In the genomic region with DNA sequence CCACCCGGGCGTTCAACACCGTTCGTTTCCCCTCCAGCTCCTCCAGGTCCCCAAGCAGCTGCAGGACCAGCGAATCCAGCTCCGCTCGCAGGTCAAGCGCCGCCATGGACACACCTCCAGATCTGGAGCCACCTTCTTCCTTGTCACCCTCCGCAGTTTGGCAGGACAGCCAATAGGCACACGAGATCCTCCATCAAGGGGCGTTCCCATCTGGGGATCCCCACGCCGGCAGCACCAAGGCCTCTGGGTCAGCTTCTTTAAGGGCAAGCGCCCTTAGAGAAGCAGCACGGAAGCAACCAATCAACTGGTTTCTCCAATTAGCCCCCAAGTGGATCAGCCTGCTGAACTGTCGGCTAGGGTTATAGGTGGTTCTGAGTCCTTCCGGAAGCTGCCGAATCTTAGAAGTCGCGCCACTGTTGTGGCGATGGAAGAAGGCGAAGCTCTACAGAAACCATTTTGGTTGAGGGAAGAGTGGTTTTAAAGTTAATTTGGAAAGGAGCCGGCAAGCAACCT, we compare ENCODE assay signal across 8 cellular contexts. TPM values are rescaled to one million over a fixed set of nuclear protein-coding genes. Genes with fewer than 3 reads are reported as not detected.
DNase-seq lines count a peak whose midpoint lies in the region; ATAC-seq, FAIRE-seq and TF ChIP-seq lines count a peak whose summit lies in the region.

No MANE protein-coding gene starts in this region.

- ATAC-seq in GM19043 (IDR thresholded peaks at IDR 0.05; ENCODE audit: low read depth, unreplicated experiment) (peak; percentile 76), HG03354 (IDR thresholded peaks at IDR 0.05; ENCODE audit: poor library complexity, severe bottlenecking, unreplicated experiment) (peak; percentile 77)
- ATAC-seq in activated CD4-positive, CD25-positive, alpha-beta regulatory T cell treated with anti-CD3 and anti-CD28 coated beads, Interleukin-2, amount 50 U/mL, for 24 hours: peak; percentile 76 to 78

- FAIRE-seq in keratinocyte (lab: Jason Lieb, UNC): no peak

- peak overlapping the region; percentile 92 for H2AFZ ChIP-seq in keratinocyte (ENCODE audit: control insufficient read depth, low read length)

- H3K4me1 ChIP-seq in keratinocyte (ENCODE audit: control insufficient read depth, extremely low read depth, insufficient read depth, low read length): peaks cover 13% of the 10 kb centered on the region

- no peaks in the 10 kb centered on the region for H3K9me1 ChIP-seq in keratinocyte (ENCODE audit: control insufficient read depth, extremely low read depth, insufficient read depth, low read length)

- peaks cover 26 to 34% of the 10 kb centered on the region in 2 experiments for H3K36me3 ChIP-seq in keratinocyte (ENCODE audit: control insufficient read depth in 2 of 2, extremely low read depth in 1 of 2, insufficient read depth in 2 of 2, low read length in 2 of 2)

- H4K20me1 ChIP-seq in keratinocyte (ENCODE audit: control insufficient read depth, extremely low read depth, insufficient read depth, low read length): no peaks in the 10 kb centered on the region

- dilution Hi-C loops in keratinocyte (cut with MboI; ENCODE audit: extremely low pct_ligation_motif_present, low sequenced_read_pairs): no loop called here

- H3K27ac ChIP-seq in keratinocyte (ENCODE audit: control insufficient read depth, insufficient read depth, low read length): peak overlapping the region; percentile 87

- H3K79me2 ChIP-seq in keratinocyte (ENCODE audit: control insufficient read depth, insufficient read depth, low read length): peaks cover 38% of the 10 kb centered on the region

- peak overlapping the region; percentile 92 for H3K9ac ChIP-seq in keratinocyte (ENCODE audit: control insufficient read depth, extremely low read depth, insufficient read depth, low read length)

- no peaks in the 10 kb centered on the region for H3K27me3 ChIP-seq in keratinocyte (ENCODE audit: control insufficient read depth, extremely low read depth, insufficient read depth, low read length)

- H3K4me3 ChIP-seq in keratinocyte (ENCODE audit: control insufficient read depth in 2 of 3, extremely low read depth in 1 of 3, insufficient read depth in 2 of 3, low read depth in 1 of 3, low read length in 3 of 3): peak overlapping the region; percentile 80 to 99 (median 88)

- DNase-seq in AG20443 (ENCODE audit: low spot score) (peak; percentile 93), NCI-H446 (lab: John Stamatoyannopoulos, UW) (peak; percentile 85 to 88), cerebellar cortex (ENCODE audit: low spot score) (peak; percentile 99), keratinocyte (ENCODE audit: low read depth, low spot score) (peak; percentile 77)
- DNase-seq in stimulated activated CD4-positive, alpha-beta T cell treated with anti-CD3 and anti-CD28 coated beads, Interleukin-15, amount 100 ng/mL, for 1 hour (ENCODE audit: low read depth in 1 of 2, low spot score in 1 of 2): peak; percentile 65 to 66

- TF ChIP-seq CTCF in keratinocyte (optimal IDR thresholded peaks at IDR 0.05 in 1 of 3, IDR thresholded peaks at IDR 0.05 in 1 of 3, conservative IDR thresholded peaks at IDR 0.05 in 1 of 3; ENCODE audit: extremely low read depth in 1 of 3, insufficient read depth in 2 of 3, low read length in 3 of 3): no peak

- H3K4me2 ChIP-seq in keratinocyte (ENCODE audit: control insufficient read depth, extremely low read depth, insufficient read depth, low read depth, low read length): peak overlapping the region; percentile 73

- no peaks in the 10 kb centered on the region for H3K9me3 ChIP-seq in keratinocyte (ENCODE audit: control insufficient read depth, low read depth, low read length)

RNA-seq across cellular contexts. Expression of gene IMP4, which starts 0.6 kb away (rescaled TPM):
- polyA plus RNA-seq in keratinocyte: 75.8 to 127 TPM (median 111 TPM) in 3 replicates
- polyA plus RNA-seq in keratinocyte (2011; ENCODE audit: low read depth): 54.9 TPM
- 82.3 and 145 TPM in 2 replicates for polyA plus RNA-seq in keratinocyte (2011; cell fraction: cytosol; rRNA removed)
- 100 and 122 TPM in 2 replicates for polyA plus RNA-seq in keratinocyte (2011; cell fraction: nucleus; rRNA removed)
- polyA plus RNA-seq in keratinocyte (2012; ENCODE audit: low replicate concordance): 92.9 and 149 TPM in 2 replicates
- polyA minus RNA-seq in keratinocyte: 71.5 to 192 TPM (median 83.7 TPM) in 3 replicates
- polyA minus RNA-seq in keratinocyte (2011; cell fraction: cytosol; rRNA and poly(A)+ RNA removed): 117 TPM
- polyA minus RNA-seq in keratinocyte (2011; cell fraction: nucleus; rRNA and poly(A)+ RNA removed): 26.3 and 30.4 TPM in 2 replicates

RNA-seq across cellular contexts. Expression of gene PTPN18, which starts 13.8 kb away (rescaled TPM):
- polyA plus RNA-seq in keratinocyte: 8.7 to 13.5 TPM (median 9.6 TPM) in 3 replicates
- polyA plus RNA-seq in keratinocyte (2011; ENCODE audit: low read depth): 4.5 TPM
- polyA plus RNA-seq in keratinocyte (2011; cell fraction: cytosol; rRNA removed): 6.4 and 7.1 TPM in 2 replicates
- polyA plus RNA-seq in keratinocyte (2011; cell fraction: nucleus; rRNA removed): 22.7 and 29.3 TPM in 2 replicates
- polyA plus RNA-seq in keratinocyte (2012; ENCODE audit: low replicate concordance): 5.8 and 9.7 TPM in 2 replicates
- 6.3 to 47.6 TPM (median 21.6 TPM) in 3 replicates for polyA minus RNA-seq in keratinocyte
- 3.3 TPM for polyA minus RNA-seq in keratinocyte (2011; cell fraction: cytosol; rRNA and poly(A)+ RNA removed)
- polyA minus RNA-seq in keratinocyte (2011; cell fraction: nucleus; rRNA and poly(A)+ RNA removed): 7.8 and 11.4 TPM in 2 replicates

Comparison
In these comparisons a context has a peak if more than half of its experiments do, and no peak if none do; other contexts are left out.
1. Peak in every context shown above with its lines: DNase-seq, ATAC-seq, H3K4me3 ChIP-seq and H3K27ac ChIP-seq.